In the genomic region with DNA sequence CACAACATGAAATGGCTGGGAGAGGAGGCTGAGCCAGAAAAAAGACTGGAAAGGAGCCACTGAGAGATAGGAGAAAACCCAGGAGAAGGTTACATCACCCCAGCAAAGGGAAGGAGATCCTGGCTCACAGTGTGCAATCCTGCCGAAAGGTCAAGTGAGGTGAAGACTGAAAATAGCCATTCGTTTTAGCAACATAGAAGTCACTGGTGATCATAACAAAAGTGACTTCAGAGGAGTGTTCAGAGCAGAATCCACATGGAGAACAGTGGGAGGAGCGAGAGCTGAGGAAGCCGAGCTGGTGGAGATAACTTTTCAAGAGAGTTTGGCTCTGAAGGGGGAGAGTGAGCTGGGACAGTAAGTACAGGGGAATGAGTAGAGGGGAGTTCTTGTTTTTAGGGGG, we compare ENCODE assay signal across 13 cellular contexts. TPM values are rescaled to one million over a fixed set of nuclear protein-coding genes. Genes with fewer than 3 reads are reported as not detected.
DNase-seq lines count a peak whose midpoint lies in the region; TF ChIP-seq lines count a peak whose summit lies in the region.
"Had no signal": no experiment of that assay in that cellular context is flagged by ENCODE, and none has a peak within 500 bp of the region (broad histone marks: within the 10 kb centered on the region; RNA-seq: fewer than 3 reads in every experiment).

No MANE protein-coding gene starts in this region.

- H3K27ac Mint-ChIP-seq in activated T-helper 1 cell treated with anti-CD3 and anti-CD28 coated beads, Interleukin-12 subunit alpha, Interleukin-12 subunit beta, Interleukin-2, Interleukin-4 antibody, amounts not matched to agents 30 ng/mL and 10 ng/mL and 1 ng/mL, durations not matched to agents 14 hours and 24 hours and 36 hours, result no peak overlapping the region
- H3K27ac Mint-ChIP-seq: IgD-negative memory B cell, natural killer cell had no signal

- TF ChIP-seq CTCF in C4-2B (conservative IDR thresholded peaks at IDR 0.05), result no peak
- no peak for TF ChIP-seq CTCF in right atrium auricular region (IDR thresholded peaks at IDR 0.05)
- TF ChIP-seq CTCF in sigmoid colon (IDR thresholded peaks at IDR 0.05), result no peak

- WGBS in sigmoid colon, 2 donors, result 71 to 73% methylated on average over 4 of the region's 4 CpGs

- H3K9me3 ChIP-seq in adipocyte (ENCODE audit: control insufficient read depth, low read length) (no peaks in the 10 kb centered on the region), right atrium auricular region (no peaks in the 10 kb centered on the region), sigmoid colon (no peaks in the 10 kb centered on the region)

- no peaks in the 10 kb centered on the region for H3K9me3 Mint-ChIP-seq in activated T-helper 1 cell treated with anti-CD3 and anti-CD28 coated beads, Interleukin-12 subunit alpha, Interleukin-12 subunit beta, Interleukin-2, Interleukin-4 antibody, amounts not matched to agents 30 ng/mL and 10 ng/mL and 1 ng/mL, durations not matched to agents 14 hours and 24 hours and 36 hours
- H3K9me3 Mint-ChIP-seq: IgD-negative memory B cell, natural killer cell had no signal

- H3K4me3 Mint-ChIP-seq in activated T-helper 1 cell treated with anti-CD3 and anti-CD28 coated beads, Interleukin-12 subunit alpha, Interleukin-12 subunit beta, Interleukin-2, Interleukin-4 antibody, amounts not matched to agents 30 ng/mL and 10 ng/mL and 1 ng/mL, durations not matched to agents 14 hours and 24 hours and 36 hours, result no peak overlapping the region
- H3K4me3 Mint-ChIP-seq: IgD-negative memory B cell, natural killer cell had no signal

- H3K36me3 ChIP-seq in adipocyte (ENCODE audit: control insufficient read depth, insufficient read depth, low read length, severe bottlenecking) (no peaks in the 10 kb centered on the region), right atrium auricular region (no peaks in the 10 kb centered on the region), sigmoid colon (no peaks in the 10 kb centered on the region)

- H3K27me3 ChIP-seq in adipocyte (replicated peaks; ENCODE audit: control insufficient read depth, insufficient read depth, low read length) (no peaks in the 10 kb centered on the region), right atrium auricular region (no peaks in the 10 kb centered on the region), sigmoid colon (no peaks in the 10 kb centered on the region)

- peak in 2 of 4 donors; percentile 55 to 70 for TF ChIP-seq EP300 in sigmoid colon (IDR thresholded peaks at IDR 0.05)

- intact Hi-C loops in sigmoid colon (cut with DNase I), result loop anchor here (2.0 to 10.0 kb wide), 2 partner anchors 62 to 136 kb away; no protein-coding TSS in a partner anchor
- intact Hi-C loops in activated T-helper 1 cell treated with anti-CD3 and anti-CD28 coated beads, Interleukin-12 subunit alpha, Interleukin-12 subunit beta, Interleukin-2, Interleukin-4 antibody, amounts not matched to agents 30 ng/mL and 10 ng/mL and 1 ng/mL, durations not matched to agents 14 hours and 24 hours and 36 hours (cut with micrococcal nuclease), result no loop called here

- peak overlapping the region; percentile 72 for H3K9ac ChIP-seq in adipocyte (ENCODE audit: low read length)

- H3K27me3 Mint-ChIP-seq in activated T-helper 1 cell treated with anti-CD3 and anti-CD28 coated beads, Interleukin-12 subunit alpha, Interleukin-12 subunit beta, Interleukin-2, Interleukin-4 antibody, amounts not matched to agents 30 ng/mL and 10 ng/mL and 1 ng/mL, durations not matched to agents 14 hours and 24 hours and 36 hours (ENCODE audit: insufficient read depth), result peaks cover 46% of the 10 kb centered on the region

- H3K4me3 ChIP-seq in adipocyte (ENCODE audit: low read length), result peak overlapping the region; percentile 72
- peak overlapping the region; percentile 40 to 42 for H3K4me3 ChIP-seq in right atrium auricular region
- no peak overlapping the region for H3K4me3 ChIP-seq in sigmoid colon

- no peak for TF ChIP-seq POLR2A in sigmoid colon (IDR thresholded peaks at IDR 0.05)

- peaks cover 49% of the 10 kb centered on the region for H3K4me1 ChIP-seq in adipocyte (ENCODE audit: control insufficient read depth, insufficient read depth, low read length)
- H3K4me1 ChIP-seq in right atrium auricular region, result peaks cover 0 to 76% of the 10 kb centered on the region in 2 donors
- peaks cover 0 to 61% (median 55%) of the 10 kb centered on the region in 4 donors for H3K4me1 ChIP-seq in sigmoid colon

- H3K27ac ChIP-seq in C4-2B (peak overlapping the region; percentile 22; the same call in 1 of the 2 replicates), right atrium auricular region (peak overlapping the region; percentile 85 to 89), sigmoid colon (peak overlapping the region; percentile 78 to 95 (median 80))

- no peaks in the 10 kb centered on the region for H3K4me1 Mint-ChIP-seq in activated T-helper 1 cell treated with anti-CD3 and anti-CD28 coated beads, Interleukin-12 subunit alpha, Interleukin-12 subunit beta, Interleukin-2, Interleukin-4 antibody, amounts not matched to agents 30 ng/mL and 10 ng/mL and 1 ng/mL, durations not matched to agents 14 hours and 24 hours and 36 hours (ENCODE audit: low read depth)

- DNase-seq in adipocyte (ENCODE audit: low read depth) (peak; percentile 53), right atrium auricular region (ENCODE audit: low spot score) (peak; percentile 85), sigmoid colon (peak; percentile 89), NCI-H1092 treated with DMSO at 0.1 percent for 48 hours (lab: John Stamatoyannopoulos, UW) (no peak), C1 segment of cervical spinal cord (lab: John Stamatoyannopoulos, UW) (no peak), NCI-H526 treated with DMSO at 0.1 percent for 48 hours (lab: John Stamatoyannopoulos, UW) (no peak)
- no peak for DNase-seq in activated T-helper 1 cell treated with anti-CD3 and anti-CD28 coated beads, Interleukin-12 subunit alpha, Interleukin-12 subunit beta, Interleukin-2, Interleukin-4 antibody, amounts not matched to agents 30 ng/mL and 10 ng/mL and 1 ng/mL, durations not matched to agents 14 hours and 24 hours and 36 hours (ENCODE audit: low spot score)
- DNase-seq: amygdala, foreskin melanocyte, natural killer cell, NCI-H446 treated with DMSO at 0.1 percent for 48 hours had no signal

- no peaks in the 10 kb centered on the region for H3K36me3 Mint-ChIP-seq in activated T-helper 1 cell treated with anti-CD3 and anti-CD28 coated beads, Interleukin-12 subunit alpha, Interleukin-12 subunit beta, Interleukin-2, Interleukin-4 antibody, amounts not matched to agents 30 ng/mL and 10 ng/mL and 1 ng/mL, durations not matched to agents 14 hours and 24 hours and 36 hours (ENCODE audit: low read depth)
- H3K36me3 Mint-ChIP-seq: natural killer cell had no signal

RNA-seq across cellular contexts. Expression of gene HEG1, which starts 5.4 kb away (rescaled TPM):
- total RNA-seq in right atrium auricular region (100 to 1,000 TPM; 202 to 210 TPM), sigmoid colon (10 to 100 TPM; 24.5 to 61.6 (median 41.5) TPM)
- polyA plus RNA-seq in sigmoid colon, result 1 to 10 TPM in 2 of 3 donors, under 1 TPM in 1; 0.92 to 9.7 (median 1.8) TPM
- total RNA-seq in activated T-helper 1 cell treated with anti-CD3 and anti-CD28 coated beads, Interleukin-12 subunit alpha, Interleukin-12 subunit beta, Interleukin-2, Interleukin-4 antibody, amounts not matched to agents 30 ng/mL and 10 ng/mL and 1 ng/mL, durations not matched to agents 14 hours and 24 hours and 36 hours, result 43.7 and 45.1 TPM in 2 replicates

Comparison
In these comparisons a context has a peak if more than half of its experiments do, and no peak if none do; other contexts are left out.
1. H3K27ac ChIP-seq: peak in every context shown above with its lines; median percentile 87 in right atrium auricular region; 80 in sigmoid colon; 22 in C4-2B.
2. DNase-seq: peak in adipocyte (single experiment), right atrium auricular region (single experiment) and sigmoid colon (single experiment); none in NCI-H1092 treated with DMSO at 0.1 percent for 48 hours (single experiment), C1 segment of cervical spinal cord (0 of 14), activated T-helper 1 cell treated with anti-CD3 and anti-CD28 coated beads, Interleukin-12 subunit alpha, Interleukin-12 subunit beta, Interleukin-2, Interleukin-4 antibody, amounts not matched to agents 30 ng/mL and 10 ng/mL and 1 ng/mL, durations not matched to agents 14 hours and 24 hours and 36 hours (single experiment) and NCI-H526 treated with DMSO at 0.1 percent for 48 hours (single experiment).
3. H3K4me3 ChIP-seq: peak in adipocyte (single experiment) and right atrium auricular region (2 of 2); none in sigmoid colon (0 of 4).